Comparison of ENCODE assay signal across 36 cellular contexts in the genomic region with DNA sequence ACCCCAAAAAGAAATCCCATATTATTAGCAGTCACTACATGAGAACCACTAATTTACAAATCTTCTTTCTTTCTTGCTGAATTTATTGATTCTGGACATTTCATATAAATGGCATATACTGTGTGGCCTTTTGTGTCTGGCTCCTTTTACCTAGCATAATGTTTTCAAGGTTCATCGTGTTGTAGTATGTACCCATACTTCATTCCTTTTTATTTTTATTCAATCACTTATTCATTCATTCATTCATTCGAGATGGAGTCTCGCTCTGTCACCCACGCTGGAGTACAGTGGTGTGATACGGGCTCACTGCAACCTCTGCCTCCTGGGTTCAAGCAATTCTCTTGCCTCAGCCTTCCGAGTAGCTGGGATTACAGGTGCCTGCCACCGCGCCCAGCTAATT. TPM values are rescaled to one million over a fixed set of nuclear protein-coding genes. Genes with fewer than 3 reads are reported as not detected.
"Had no signal": no experiment of that assay in that cellular context is flagged by ENCODE, and none has a peak within 500 bp of the region (broad histone marks: within the 10 kb centered on the region; RNA-seq: fewer than 3 reads in every experiment).

No MANE protein-coding gene starts in this region.

- ATAC-seq: activated CD8-positive, alpha-beta T cell treated with anti-CD3 and anti-CD28 coated beads for 36 hours; activated naive CD8-positive, alpha-beta T cell treated with anti-CD3 and anti-CD28 coated beads, Interleukin-2, amount 50 U/mL, for 24 hours; activated T-cell treated with anti-CD3 and anti-CD28 coated beads, Interleukin-2, amount 50 U/mL, for 4 hours; activated T-cell treated with anti-CD3 and anti-CD28 coated beads, Interleukin-2, amount 50 U/mL, for 72 hours; activated T-helper 17 cell treated with anti-CD3 and anti-CD28 coated beads, Interleukin-2, amount 50 U/mL, for 72 hours had no signal

- DNase-seq: activated B cell treated with CpG ODN at 0.5 μM for 24 hours; activated CD4-positive, alpha-beta memory T cell treated with anti-CD3 and anti-CD28 coated beads for 36 hours; activated CD4-positive, alpha-beta T cell treated with anti-CD3 and anti-CD28 coated beads for 4 hours; activated CD4-positive, alpha-beta T cell treated with anti-CD3 and anti-CD28 coated beads, Interleukin-2, amount 10 ng/mL, durations not matched to agents 24 days and 14 days; activated CD4-positive, alpha-beta T cell treated with anti-CD3 and anti-CD28 coated beads, Interleukin-2, amount 50 U/mL, for 1 hour; activated CD4-positive, alpha-beta T cell treated with anti-CD3 and anti-CD28 coated beads, Interleukin-2, amount 50 U/mL, for 4 hours; activated CD4-positive, CD25-positive, alpha-beta regulatory T cell treated with anti-CD3 and anti-CD28 coated beads, Interleukin-2, amount 50 U/mL, for 72 hours; activated CD8-positive, alpha-beta memory T cell treated with anti-CD3 and anti-CD28 coated beads, Interleukin-2, amount 50 U/mL, for 4 hours; activated CD8-positive, alpha-beta T cell treated with anti-CD3 and anti-CD28 coated beads for 36 hours; activated gamma-delta T cell; activated naive CD4-positive, alpha-beta T cell treated with anti-CD3 and anti-CD28 coated beads, Interleukin-2, amount 10 ng/mL, durations not matched to agents 7 days and 5 days; activated naive CD4-positive, alpha-beta T cell treated with Interleukin-2 at 50 U/mL for 16 hours; activated naive CD8-positive, alpha-beta T cell treated with anti-CD3 and anti-CD28 coated beads, Interleukin-2, amount 10 ng/mL, durations not matched to agents 7 days and 5 days; activated naive CD8-positive, alpha-beta T cell treated with anti-CD3 and anti-CD28 coated beads, Interleukin-2, amount 50 U/mL, for 24 hours; activated T-cell treated with anti-CD3 and anti-CD28 coated beads for 4 hours; activated T-cell treated with anti-CD3 and anti-CD28 coated beads, Interleukin-2, amount 50 U/mL, for 1 hour; activated T-cell treated with anti-CD3 and anti-CD28 coated beads, Interleukin-2, amount 50 U/mL, for 4 hours; activated T-cell treated with anti-CD3 and anti-CD28 coated beads, Interleukin-2, amount 50 U/mL, for 72 hours; amygdala; anterior cingulate cortex; caudate nucleus; T-helper 1 cell; T-helper 2 cell; T-helper 9 cell had no signal

- FAIRE-seq: bronchial epithelial cell, TTC549 had no signal

- H3K27me3 Mint-ChIP-seq: activated B cell treated with CpG ODN at 0.5 μM for 24 hours; activated CD4-positive, alpha-beta memory T cell treated with anti-CD3 and anti-CD28 coated beads for 36 hours; activated CD4-positive, alpha-beta T cell treated with anti-CD3 and anti-CD28 coated beads, Interleukin-2, amount 10 ng/mL, durations not matched to agents 24 days and 14 days; activated CD8-positive, alpha-beta T cell treated with anti-CD3 and anti-CD28 coated beads for 36 hours; activated naive CD4-positive, alpha-beta T cell treated with anti-CD3 and anti-CD28 coated beads, Interleukin-2, amount 10 ng/mL, durations not matched to agents 7 days and 5 days; activated naive CD4-positive, alpha-beta T cell treated with anti-CD3 and anti-CD28 coated beads, Interleukin-2, amount 50 U/mL, for 24 hours; activated naive CD8-positive, alpha-beta T cell; activated naive CD8-positive, alpha-beta T cell treated with anti-CD3 and anti-CD28 coated beads, Interleukin-2, amount 10 ng/mL, durations not matched to agents 7 days and 5 days; activated naive CD8-positive, alpha-beta T cell treated with anti-CD3 and anti-CD28 coated beads, Interleukin-2, amount 50 U/mL, for 24 hours; activated T-helper 17 cell treated with anti-CD3 and anti-CD28 coated beads, Interleukin-2, amount 50 U/mL, for 72 hours; brain had no signal

- H3K9me3 ChIP-seq: ascending aorta had no signal

- H3K27me3 ChIP-seq: ascending aorta, cardiac muscle cell had no signal

- H3K4me1 ChIP-seq: ascending aorta had no signal

- H3K4me3 Mint-ChIP-seq: activated B cell treated with CpG ODN at 0.5 μM for 24 hours; activated CD4-positive, alpha-beta memory T cell treated with anti-CD3 and anti-CD28 coated beads for 36 hours; activated CD4-positive, alpha-beta T cell treated with anti-CD3 and anti-CD28 coated beads, Interleukin-2, amount 10 ng/mL, durations not matched to agents 24 days and 14 days; activated CD8-positive, alpha-beta T cell treated with anti-CD3 and anti-CD28 coated beads for 36 hours; activated naive CD4-positive, alpha-beta T cell treated with anti-CD3 and anti-CD28 coated beads, Interleukin-2, amount 10 ng/mL, durations not matched to agents 7 days and 5 days; activated naive CD4-positive, alpha-beta T cell treated with anti-CD3 and anti-CD28 coated beads, Interleukin-2, amount 50 U/mL, for 24 hours; activated naive CD8-positive, alpha-beta T cell; activated naive CD8-positive, alpha-beta T cell treated with anti-CD3 and anti-CD28 coated beads, Interleukin-2, amount 10 ng/mL, durations not matched to agents 7 days and 5 days; activated naive CD8-positive, alpha-beta T cell treated with anti-CD3 and anti-CD28 coated beads, Interleukin-2, amount 50 U/mL, for 24 hours; activated T-cell treated with anti-CD3 and anti-CD28 coated beads, Interleukin-2, amount 50 U/mL, for 4 hours; activated T-cell treated with anti-CD3 and anti-CD28 coated beads, Interleukin-2, amount 50 U/mL, for 72 hours; activated T-helper 1 cell treated with anti-CD3 and anti-CD28 coated beads, Interleukin-12 subunit alpha, Interleukin-12 subunit beta, Interleukin-2, Interleukin-4 antibody, amounts not matched to agents 30 ng/mL and 10 ng/mL and 1 ng/mL, durations not matched to agents 14 hours and 24 hours and 36 hours; activated T-helper 17 cell treated with anti-CD3 and anti-CD28 coated beads, Interleukin-2, amount 50 U/mL, for 72 hours; brain; T-helper 1 cell treated with Interleukin-12 subunit alpha and Interleukin-12 subunit beta and Interleukin-4 antibody, amounts not matched to agents 30 μg/mL and 1 μg/mL, for 36 hours; T-helper 2 cell treated with Interferon-gamma antibody and Interleukin-4, amounts not matched to agents 5 μg/mL and 100 μg/mL, for 36 hours had no signal

- H3K4me3 ChIP-seq: ascending aorta, cardiac muscle cell had no signal

- H3K36me3 Mint-ChIP-seq: activated CD4-positive, alpha-beta memory T cell treated with anti-CD3 and anti-CD28 coated beads for 36 hours had no signal

- H3K9me3 Mint-ChIP-seq: activated B cell treated with CpG ODN at 0.5 μM for 24 hours; activated CD4-positive, alpha-beta memory T cell treated with anti-CD3 and anti-CD28 coated beads for 36 hours; activated CD4-positive, alpha-beta T cell treated with anti-CD3 and anti-CD28 coated beads, Interleukin-2, amount 10 ng/mL, durations not matched to agents 24 days and 14 days; activated CD8-positive, alpha-beta T cell treated with anti-CD3 and anti-CD28 coated beads for 36 hours; activated naive CD4-positive, alpha-beta T cell treated with anti-CD3 and anti-CD28 coated beads, Interleukin-2, amount 10 ng/mL, durations not matched to agents 7 days and 5 days; activated naive CD4-positive, alpha-beta T cell treated with anti-CD3 and anti-CD28 coated beads, Interleukin-2, amount 50 U/mL, for 24 hours; activated naive CD8-positive, alpha-beta T cell treated with anti-CD3 and anti-CD28 coated beads, Interleukin-2, amount 10 ng/mL, durations not matched to agents 7 days and 5 days; activated naive CD8-positive, alpha-beta T cell treated with anti-CD3 and anti-CD28 coated beads, Interleukin-2, amount 50 U/mL, for 24 hours; activated T-cell treated with anti-CD3 and anti-CD28 coated beads, Interleukin-2, amount 50 U/mL, for 4 hours; activated T-helper 1 cell treated with anti-CD3 and anti-CD28 coated beads, Interleukin-12 subunit alpha, Interleukin-12 subunit beta, Interleukin-2, Interleukin-4 antibody, amounts not matched to agents 30 ng/mL and 10 ng/mL and 1 ng/mL, durations not matched to agents 14 hours and 24 hours and 36 hours; activated T-helper 17 cell treated with anti-CD3 and anti-CD28 coated beads, Interleukin-2, amount 50 U/mL, for 72 hours; brain; T-helper 1 cell treated with Interleukin-12 subunit alpha and Interleukin-12 subunit beta and Interleukin-4 antibody, amounts not matched to agents 30 μg/mL and 1 μg/mL, for 36 hours; T-helper 2 cell treated with Interferon-gamma antibody and Interleukin-4, amounts not matched to agents 5 μg/mL and 100 μg/mL, for 36 hours had no signal

- H3K27ac ChIP-seq: ascending aorta, cardiac muscle cell, VCaP had no signal

- H3K27ac Mint-ChIP-seq: activated B cell treated with CpG ODN at 0.5 μM for 24 hours; activated CD4-positive, alpha-beta memory T cell treated with anti-CD3 and anti-CD28 coated beads for 36 hours; activated CD4-positive, alpha-beta T cell treated with anti-CD3 and anti-CD28 coated beads, Interleukin-2, amount 10 ng/mL, durations not matched to agents 24 days and 14 days; activated naive CD4-positive, alpha-beta T cell treated with anti-CD3 and anti-CD28 coated beads, Interleukin-2, amount 10 ng/mL, durations not matched to agents 7 days and 5 days; activated naive CD4-positive, alpha-beta T cell treated with anti-CD3 and anti-CD28 coated beads, Interleukin-2, amount 50 U/mL, for 24 hours; activated naive CD8-positive, alpha-beta T cell treated with anti-CD3 and anti-CD28 coated beads, Interleukin-2, amount 10 ng/mL, durations not matched to agents 7 days and 5 days; activated naive CD8-positive, alpha-beta T cell treated with anti-CD3 and anti-CD28 coated beads, Interleukin-2, amount 50 U/mL, for 24 hours; activated T-helper 17 cell treated with anti-CD3 and anti-CD28 coated beads, Interleukin-2, amount 50 U/mL, for 72 hours; brain; T-helper 1 cell treated with Interleukin-12 subunit alpha and Interleukin-12 subunit beta and Interleukin-4 antibody, amounts not matched to agents 30 μg/mL and 1 μg/mL, for 36 hours had no signal

- H3K36me3 ChIP-seq: ascending aorta, cardiac muscle cell had no signal

RNA-seq across cellular contexts. Expression of gene SRGN, which starts 58.0 kb away (rescaled TPM):
- total RNA-seq: cardiac muscle cell had no signal
- polyA plus RNA-seq: cardiac muscle cell had no signal
